In the genomic region with DNA sequence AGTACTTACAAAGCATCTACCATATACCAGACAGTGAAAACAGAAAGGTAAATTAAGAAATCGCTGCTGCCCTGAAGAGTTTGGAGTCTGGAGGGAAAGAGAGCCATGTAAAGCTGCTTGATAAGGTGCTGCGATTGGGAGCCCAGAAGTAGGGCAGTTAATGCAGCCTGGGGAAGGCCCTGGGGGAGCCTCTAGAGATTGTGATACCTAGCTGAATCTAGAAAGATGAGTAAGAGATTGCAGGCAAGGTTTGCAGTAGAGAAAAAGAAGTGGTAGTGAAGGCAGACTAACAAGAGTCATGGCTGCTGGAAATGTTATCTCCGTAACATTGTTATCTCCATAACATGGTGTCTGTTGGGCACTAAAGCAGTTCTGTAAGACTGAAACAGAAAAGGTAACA, we compare ENCODE assay signal across 2 cellular contexts.
TF ChIP-seq lines count a peak whose summit lies in the region.

No MANE protein-coding gene starts in this region.

TF ChIP-seq in SK-N-SH, 30 proteins besides CTCF, POLR2A, EP300 and RAD21 (continued from another document):
- TF ChIP-seq GATA2 (CRISPR knock-in tag; IDR thresholded peaks at IDR 0.05) (peak; percentile 25; the same call in 1 of the 2 replicates), TCF12 (IDR thresholded peaks at IDR 0.05) (no peak), RFX5 (IDR thresholded peaks at IDR 0.05; ENCODE audit: low read length) (no peak), SIN3A (IDR thresholded peaks at IDR 0.05; ENCODE audit: borderline replicate concordance, low read depth, low read length) (no peak), RCOR1 (IDR thresholded peaks at IDR 0.05; ENCODE audit: low read length) (no peak), YY1 (IDR thresholded peaks at IDR 0.05; ENCODE audit: low read depth) (no peak), ELF1 (IDR thresholded peaks at IDR 0.05) (no peak)
- TF ChIP-seq, protein P1, sequence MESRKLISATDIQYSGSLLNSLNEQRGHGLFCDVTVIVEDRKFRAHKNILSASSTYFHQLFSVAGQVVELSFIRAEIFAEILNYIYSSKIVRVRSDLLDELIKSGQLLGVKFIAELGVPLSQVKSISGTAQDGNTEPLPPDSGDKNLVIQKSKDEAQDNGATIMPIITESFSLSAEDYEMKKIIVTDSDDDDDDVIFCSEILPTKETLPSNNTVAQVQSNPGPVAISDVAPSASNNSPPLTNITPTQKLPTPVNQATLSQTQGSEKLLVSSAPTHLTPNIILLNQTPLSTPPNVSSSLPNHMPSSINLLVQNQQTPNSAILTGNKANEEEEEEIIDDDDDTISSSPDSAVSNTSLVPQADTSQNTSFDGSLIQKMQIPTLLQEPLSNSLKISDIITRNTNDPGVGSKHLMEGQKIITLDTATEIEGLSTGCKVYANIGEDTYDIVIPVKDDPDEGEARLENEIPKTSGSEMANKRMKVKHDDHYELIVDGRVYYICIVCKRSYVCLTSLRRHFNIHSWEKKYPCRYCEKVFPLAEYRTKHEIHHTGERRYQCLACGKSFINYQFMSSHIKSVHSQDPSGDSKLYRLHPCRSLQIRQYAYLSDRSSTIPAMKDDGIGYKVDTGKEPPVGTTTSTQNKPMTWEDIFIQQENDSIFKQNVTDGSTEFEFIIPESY (IDR thresholded peaks at IDR 0.05; ENCODE audit: borderline replicate concordance, low read depth), result no peak

TF ChIP-seq in SK-N-SH treated with all-trans-retinoic acid at 6 μM for 48 hours, 23 proteins besides CTCF, POLR2A, EP300 and RAD21 (continued from another document):
- TF ChIP-seq, protein P2, sequence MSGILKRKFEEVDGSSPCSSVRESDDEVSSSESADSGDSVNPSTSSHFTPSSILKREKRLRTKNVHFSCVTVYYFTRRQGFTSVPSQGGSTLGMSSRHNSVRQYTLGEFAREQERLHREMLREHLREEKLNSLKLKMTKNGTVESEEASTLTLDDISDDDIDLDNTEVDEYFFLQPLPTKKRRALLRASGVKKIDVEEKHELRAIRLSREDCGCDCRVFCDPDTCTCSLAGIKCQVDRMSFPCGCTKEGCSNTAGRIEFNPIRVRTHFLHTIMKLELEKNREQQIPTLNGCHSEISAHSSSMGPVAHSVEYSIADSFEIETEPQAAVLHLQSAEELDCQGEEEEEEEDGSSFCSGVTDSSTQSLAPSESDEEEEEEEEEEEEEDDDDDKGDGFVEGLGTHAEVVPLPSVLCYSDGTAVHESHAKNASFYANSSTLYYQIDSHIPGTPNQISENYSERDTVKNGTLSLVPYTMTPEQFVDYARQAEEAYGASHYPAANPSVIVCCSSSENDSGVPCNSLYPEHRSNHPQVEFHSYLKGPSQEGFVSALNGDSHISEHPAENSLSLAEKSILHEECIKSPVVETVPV (CRISPR knock-in tag; IDR thresholded peaks at IDR 0.05), result no peak
- TF ChIP-seq, protein P3, sequence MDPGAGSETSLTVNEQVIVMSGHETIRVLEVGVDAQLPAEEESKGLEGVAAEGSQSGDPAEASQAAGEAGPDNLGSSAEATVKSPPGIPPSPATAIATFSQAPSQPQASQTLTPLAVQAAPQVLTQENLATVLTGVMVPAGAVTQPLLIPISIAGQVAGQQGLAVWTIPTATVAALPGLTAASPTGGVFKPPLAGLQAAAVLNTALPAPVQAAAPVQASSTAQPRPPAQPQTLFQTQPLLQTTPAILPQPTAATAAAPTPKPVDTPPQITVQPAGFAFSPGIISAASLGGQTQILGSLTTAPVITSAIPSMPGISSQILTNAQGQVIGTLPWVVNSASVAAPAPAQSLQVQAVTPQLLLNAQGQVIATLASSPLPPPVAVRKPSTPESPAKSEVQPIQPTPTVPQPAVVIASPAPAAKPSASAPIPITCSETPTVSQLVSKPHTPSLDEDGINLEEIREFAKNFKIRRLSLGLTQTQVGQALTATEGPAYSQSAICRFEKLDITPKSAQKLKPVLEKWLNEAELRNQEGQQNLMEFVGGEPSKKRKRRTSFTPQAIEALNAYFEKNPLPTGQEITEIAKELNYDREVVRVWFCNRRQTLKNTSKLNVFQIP (CRISPR knock-in tag; IDR thresholded peaks at IDR 0.05; ENCODE audit: borderline replicate concordance, low read depth), result no peak
- no peak for TF ChIP-seq SNAI2 (CRISPR knock-in tag; IDR thresholded peaks at IDR 0.05)
- TF ChIP-seq, protein P4, sequence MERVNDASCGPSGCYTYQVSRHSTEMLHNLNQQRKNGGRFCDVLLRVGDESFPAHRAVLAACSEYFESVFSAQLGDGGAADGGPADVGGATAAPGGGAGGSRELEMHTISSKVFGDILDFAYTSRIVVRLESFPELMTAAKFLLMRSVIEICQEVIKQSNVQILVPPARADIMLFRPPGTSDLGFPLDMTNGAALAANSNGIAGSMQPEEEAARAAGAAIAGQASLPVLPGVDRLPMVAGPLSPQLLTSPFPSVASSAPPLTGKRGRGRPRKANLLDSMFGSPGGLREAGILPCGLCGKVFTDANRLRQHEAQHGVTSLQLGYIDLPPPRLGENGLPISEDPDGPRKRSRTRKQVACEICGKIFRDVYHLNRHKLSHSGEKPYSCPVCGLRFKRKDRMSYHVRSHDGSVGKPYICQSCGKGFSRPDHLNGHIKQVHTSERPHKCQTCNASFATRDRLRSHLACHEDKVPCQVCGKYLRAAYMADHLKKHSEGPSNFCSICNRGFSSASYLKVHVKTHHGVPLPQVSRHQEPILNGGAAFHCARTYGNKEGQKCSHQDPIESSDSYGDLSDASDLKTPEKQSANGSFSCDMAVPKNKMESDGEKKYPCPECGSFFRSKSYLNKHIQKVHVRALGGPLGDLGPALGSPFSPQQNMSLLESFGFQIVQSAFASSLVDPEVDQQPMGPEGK (CRISPR knock-in tag; IDR thresholded peaks at IDR 0.05; ENCODE audit: borderline replicate concordance), result no peak
- TF ChIP-seq, protein P5, sequence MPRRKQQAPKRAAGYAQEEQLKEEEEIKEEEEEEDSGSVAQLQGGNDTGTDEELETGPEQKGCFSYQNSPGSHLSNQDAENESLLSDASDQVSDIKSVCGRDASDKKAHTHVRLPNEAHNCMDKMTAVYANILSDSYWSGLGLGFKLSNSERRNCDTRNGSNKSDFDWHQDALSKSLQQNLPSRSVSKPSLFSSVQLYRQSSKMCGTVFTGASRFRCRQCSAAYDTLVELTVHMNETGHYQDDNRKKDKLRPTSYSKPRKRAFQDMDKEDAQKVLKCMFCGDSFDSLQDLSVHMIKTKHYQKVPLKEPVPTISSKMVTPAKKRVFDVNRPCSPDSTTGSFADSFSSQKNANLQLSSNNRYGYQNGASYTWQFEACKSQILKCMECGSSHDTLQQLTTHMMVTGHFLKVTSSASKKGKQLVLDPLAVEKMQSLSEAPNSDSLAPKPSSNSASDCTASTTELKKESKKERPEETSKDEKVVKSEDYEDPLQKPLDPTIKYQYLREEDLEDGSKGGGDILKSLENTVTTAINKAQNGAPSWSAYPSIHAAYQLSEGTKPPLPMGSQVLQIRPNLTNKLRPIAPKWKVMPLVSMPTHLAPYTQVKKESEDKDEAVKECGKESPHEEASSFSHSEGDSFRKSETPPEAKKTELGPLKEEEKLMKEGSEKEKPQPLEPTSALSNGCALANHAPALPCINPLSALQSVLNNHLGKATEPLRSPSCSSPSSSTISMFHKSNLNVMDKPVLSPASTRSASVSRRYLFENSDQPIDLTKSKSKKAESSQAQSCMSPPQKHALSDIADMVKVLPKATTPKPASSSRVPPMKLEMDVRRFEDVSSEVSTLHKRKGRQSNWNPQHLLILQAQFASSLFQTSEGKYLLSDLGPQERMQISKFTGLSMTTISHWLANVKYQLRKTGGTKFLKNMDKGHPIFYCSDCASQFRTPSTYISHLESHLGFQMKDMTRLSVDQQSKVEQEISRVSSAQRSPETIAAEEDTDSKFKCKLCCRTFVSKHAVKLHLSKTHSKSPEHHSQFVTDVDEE (CRISPR knock-in tag; IDR thresholded peaks at IDR 0.05), result no peak
- no peak for TF ChIP-seq ISL1 (CRISPR knock-in tag; IDR thresholded peaks at IDR 0.05)
- no peak for TF ChIP-seq ZNF70 (CRISPR knock-in tag; IDR thresholded peaks at IDR 0.05)
- no peak for TF ChIP-seq ESRRG (CRISPR knock-in tag; IDR thresholded peaks at IDR 0.05)
- TF ChIP-seq TOX (CRISPR knock-in tag; IDR thresholded peaks at IDR 0.05; ENCODE audit: borderline replicate concordance), result no peak
- no peak for TF ChIP-seq PPARA (CRISPR knock-in tag; IDR thresholded peaks at IDR 0.05; ENCODE audit: borderline replicate concordance)
- TF ChIP-seq TCF4 (CRISPR knock-in tag; IDR thresholded peaks at IDR 0.05; ENCODE audit: borderline replicate concordance), result no peak
- TF ChIP-seq, protein P6, sequence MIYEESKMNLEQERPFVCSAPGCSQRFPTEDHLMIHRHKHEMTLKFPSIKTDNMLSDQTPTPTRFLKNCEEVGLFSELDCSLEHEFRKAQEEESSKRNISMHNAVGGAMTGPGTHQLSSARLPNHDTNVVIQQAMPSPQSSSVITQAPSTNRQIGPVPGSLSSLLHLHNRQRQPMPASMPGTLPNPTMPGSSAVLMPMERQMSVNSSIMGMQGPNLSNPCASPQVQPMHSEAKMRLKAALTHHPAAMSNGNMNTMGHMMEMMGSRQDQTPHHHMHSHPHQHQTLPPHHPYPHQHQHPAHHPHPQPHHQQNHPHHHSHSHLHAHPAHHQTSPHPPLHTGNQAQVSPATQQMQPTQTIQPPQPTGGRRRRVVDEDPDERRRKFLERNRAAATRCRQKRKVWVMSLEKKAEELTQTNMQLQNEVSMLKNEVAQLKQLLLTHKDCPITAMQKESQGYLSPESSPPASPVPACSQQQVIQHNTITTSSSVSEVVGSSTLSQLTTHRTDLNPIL (CRISPR knock-in tag; IDR thresholded peaks at IDR 0.05; ENCODE audit: low read depth), result no peak
- no peak for TF ChIP-seq RARB (CRISPR knock-in tag; IDR thresholded peaks at IDR 0.05)
- TF ChIP-seq ZFP3 (CRISPR knock-in tag; IDR thresholded peaks at IDR 0.05), result no peak
